ENCODE assay signal across 17 cellular contexts in the genomic region with DNA sequence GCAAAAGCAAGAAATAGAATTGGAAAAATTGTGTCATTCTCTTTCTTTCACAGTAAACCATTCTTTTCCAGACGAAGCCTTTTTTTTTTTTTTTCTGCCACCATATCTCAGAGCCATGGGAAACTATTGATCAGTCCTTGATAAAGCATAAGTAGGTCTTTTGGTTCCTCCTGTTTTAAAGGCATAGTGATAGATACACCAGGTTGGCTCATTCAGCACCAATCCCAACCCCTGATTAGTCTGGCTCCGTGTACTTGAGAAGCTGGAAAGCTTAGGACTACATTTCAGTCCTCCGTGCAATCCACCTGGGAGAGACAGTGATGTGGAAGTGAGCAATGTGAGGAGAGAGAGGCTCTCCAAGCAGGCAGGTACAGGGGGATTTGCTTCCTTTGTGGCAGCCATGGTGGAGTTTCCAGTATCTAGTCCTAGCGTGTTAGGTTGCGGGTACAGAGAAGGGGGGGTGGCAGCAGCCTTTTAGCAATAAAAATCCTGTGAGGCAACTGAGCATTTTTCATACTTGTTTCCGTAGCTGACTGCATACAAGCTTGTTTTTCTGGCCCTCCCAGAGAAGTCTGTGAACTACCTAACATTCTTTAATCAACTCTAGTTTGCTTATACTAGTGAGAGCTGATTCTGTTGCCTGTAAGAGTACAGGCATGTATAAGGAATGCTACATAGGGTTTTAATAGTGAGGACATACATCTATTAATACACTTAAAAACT.
DNase-seq lines count a peak whose midpoint lies in the region; ATAC-seq and TF ChIP-seq lines count a peak whose summit lies in the region.
"Had no signal": no experiment of that assay in that cellular context is flagged by ENCODE, and none has a peak within 500 bp of the region (broad histone marks: within the 10 kb centered on the region; RNA-seq: fewer than 3 reads in every experiment).

No MANE protein-coding gene starts in this region.

- DNase-seq in body of pancreas: peak in 1 of 4 donors; percentile 6
- DNase-seq in hepatocyte (ENCODE audit: low spot score): no peak
- DNase-seq in nephron progenitor cell: no peak
- no peak for DNase-seq in progenitor cell of endocrine pancreas (ENCODE audit: low spot score, unreplicated experiment)
- DNase-seq in effector memory CD4-positive, alpha-beta T cell: no peak
- DNase-seq in GF-D8 (lab: John Stamatoyannopoulos, UW): no peak
- DNase-seq in H4 (ENCODE audit: low spot score): no peak
- DNase-seq in kidney glomerular epithelial cell (lab: John Stamatoyannopoulos, UW): no peak
- DNase-seq: 8988T; CD4-positive, alpha-beta memory T cell; DMS153; DMS79; GDM1; HCEC 1CT; IMR-90 had no signal

- H3K9me2 ChIP-seq in hepatocyte (replicated peaks; ENCODE audit: insufficient read depth): no peaks in the 10 kb centered on the region

- H3K9me3 ChIP-seq in body of pancreas (no peaks in the 10 kb centered on the region), hepatocyte (ENCODE audit: low read depth) (no peaks in the 10 kb centered on the region)
- H3K9me3 ChIP-seq in effector memory CD4-positive, alpha-beta T cell (ENCODE audit: control insufficient read depth, low read length): no peaks in the 10 kb centered on the region
- H3K9me3 ChIP-seq: BLaER1 had no signal

- no peak overlapping the region for H3K4me2 ChIP-seq in hepatocyte
- H3K4me2 ChIP-seq: BLaER1 had no signal

- no peaks in the 10 kb centered on the region for H3K27me3 ChIP-seq in body of pancreas
- H3K27me3 ChIP-seq in hepatocyte: peaks cover 3% of the 10 kb centered on the region
- H3K27me3 ChIP-seq in effector memory CD4-positive, alpha-beta T cell (replicated peaks; ENCODE audit: control insufficient read depth, insufficient read depth, low read length, poor library complexity, severe bottlenecking): no peaks in the 10 kb centered on the region
- H3K27me3 ChIP-seq: BLaER1 had no signal

- 38 to 49% methylated on average over 5 to 6 of the region's 6 CpGs for WGBS in body of pancreas, 2 donors
- WGBS in hepatocyte (ENCODE audit: low lambda C conversion rate, missing lambda C conversion rate): 75% methylated on average over 6 of the region's 6 CpGs

- H3K4me1 Mint-ChIP-seq in nephron progenitor cell: peaks cover 10% of the 10 kb centered on the region
- peaks cover 11% of the 10 kb centered on the region for H3K4me1 Mint-ChIP-seq in progenitor cell of endocrine pancreas (ENCODE audit: low read depth)
- H3K4me1 Mint-ChIP-seq: CD14-positive monocyte; CD4-positive, alpha-beta memory T cell had no signal

- H3K9me3 Mint-ChIP-seq in nephron progenitor cell: no peaks in the 10 kb centered on the region
- H3K9me3 Mint-ChIP-seq in progenitor cell of endocrine pancreas (ENCODE audit: low read depth): no peaks in the 10 kb centered on the region

- H3K27ac ChIP-seq in body of pancreas: peak overlapping the region; percentile 13 to 60 (median 52)
- peak overlapping the region; percentile 14 for H3K27ac ChIP-seq in hepatocyte
- H3K27ac ChIP-seq in effector memory CD4-positive, alpha-beta T cell (ENCODE audit: insufficient read depth, low read length, poor library complexity, severe bottlenecking): no peak overlapping the region
- H3K27ac ChIP-seq: BLaER1 had no signal

- no peaks in the 10 kb centered on the region for H4K20me1 ChIP-seq in hepatocyte (ENCODE audit: insufficient read depth, poor library complexity, severe bottlenecking)
- H4K20me1 ChIP-seq: BLaER1 had no signal

- no peaks in the 10 kb centered on the region for H3K79me2 ChIP-seq in hepatocyte

- intact Hi-C loops in body of pancreas (cut with DNase I): no loop called here

- peaks cover 6% of the 10 kb centered on the region for H3K4me1 ChIP-seq in body of pancreas
- H3K4me1 ChIP-seq in hepatocyte (ENCODE audit: insufficient read depth): no peaks in the 10 kb centered on the region
- no peaks in the 10 kb centered on the region for H3K4me1 ChIP-seq in effector memory CD4-positive, alpha-beta T cell (ENCODE audit: control insufficient read depth, insufficient read depth, low read length, poor library complexity, severe bottlenecking)
- H3K4me1 ChIP-seq: BLaER1 had no signal

- H2AFZ ChIP-seq in hepatocyte: no peak overlapping the region

- no peak overlapping the region for H3K4me3 ChIP-seq in body of pancreas
- H3K4me3 ChIP-seq in hepatocyte: no peak overlapping the region
- no peak overlapping the region for H3K4me3 ChIP-seq in effector memory CD4-positive, alpha-beta T cell (ENCODE audit: insufficient read depth, low read depth, low read length, poor library complexity, severe bottlenecking)
- H3K4me3 ChIP-seq: BLaER1 had no signal

- TF ChIP-seq CTCF in body of pancreas (IDR thresholded peaks at IDR 0.05) (no peak), hepatocyte (IDR thresholded peaks at IDR 0.05; ENCODE audit: poor library complexity) (no peak), nephron progenitor cell (IDR thresholded peaks at IDR 0.05) (no peak), progenitor cell of endocrine pancreas (IDR thresholded peaks at IDR 0.05; ENCODE audit: unreplicated experiment) (no peak)

- peak overlapping the region; percentile 13 for H3K27ac Mint-ChIP-seq in nephron progenitor cell
- peak overlapping the region; percentile 35 for H3K27ac Mint-ChIP-seq in progenitor cell of endocrine pancreas
- H3K27ac Mint-ChIP-seq: CD14-positive monocyte; CD4-positive, alpha-beta memory T cell had no signal

- ATAC-seq in body of pancreas: peak; percentile 57

- H3K36me3 ChIP-seq in body of pancreas (replicated peaks in 1 of 2; ENCODE audit: insufficient read depth in 1 of 2, low read depth in 2 of 2) (no peaks in the 10 kb centered on the region), hepatocyte (replicated peaks; ENCODE audit: insufficient read depth, low read depth) (no peaks in the 10 kb centered on the region)
- no peaks in the 10 kb centered on the region for H3K36me3 ChIP-seq in effector memory CD4-positive, alpha-beta T cell (ENCODE audit: control insufficient read depth, insufficient read depth, low read length)
- H3K36me3 ChIP-seq: BLaER1 had no signal

- H3K27me3 Mint-ChIP-seq in nephron progenitor cell (ENCODE audit: low read depth, poor library complexity) (peaks cover 3% of the 10 kb centered on the region), progenitor cell of endocrine pancreas (peaks cover 3% of the 10 kb centered on the region)

- no peak for TF ChIP-seq POLR2A in body of pancreas (IDR thresholded peaks at IDR 0.05)

- H3K4me3 Mint-ChIP-seq in nephron progenitor cell (no peak overlapping the region), progenitor cell of endocrine pancreas (ENCODE audit: low read depth) (peak overlapping the region; percentile 53)
- H3K4me3 Mint-ChIP-seq: CD14-positive monocyte; CD4-positive, alpha-beta memory T cell had no signal

- H3K36me3 Mint-ChIP-seq in nephron progenitor cell (ENCODE audit: low read depth) (no peaks in the 10 kb centered on the region), progenitor cell of endocrine pancreas (ENCODE audit: insufficient read depth) (no peaks in the 10 kb centered on the region)
- H3K36me3 Mint-ChIP-seq: CD14-positive monocyte; CD4-positive, alpha-beta memory T cell had no signal
